Comparison of ENCODE assay signal across 8 cellular contexts in genomic region chr19:38731654-38732301, GRCh38. TPM values are rescaled to one million over a fixed set of nuclear protein-coding genes. Genes with fewer than 3 reads are reported as not detected.
DNase-seq lines count a peak whose midpoint lies in the region; ATAC-seq and TF ChIP-seq lines count a peak whose summit lies in the region.

No MANE protein-coding gene starts in this region.

- 29 to 33% methylated on average over 10 of the region's 10 CpGs for WGBS in thyroid gland, 2 donors

- H3K36me3 ChIP-seq in lower lobe of right lung (peaks cover 44% of the 10 kb centered on the region), thyroid gland (peaks cover 30 to 32% of the 10 kb centered on the region in 2 donors)

- H3K4me1 ChIP-seq in lower lobe of right lung (peaks cover 65% of the 10 kb centered on the region), thyroid gland (peaks cover 17 to 29% of the 10 kb centered on the region in 2 donors)

- peaks cover 28% of the 10 kb centered on the region for H3K4me1 Mint-ChIP-seq in T-helper 2 cell treated with Interferon-gamma antibody and Interleukin-4, amounts not matched to agents 5 μg/mL and 100 μg/mL, for 36 hours (ENCODE audit: low read depth)
- peaks cover 23% of the 10 kb centered on the region for H3K4me1 Mint-ChIP-seq in activated naive CD8-positive, alpha-beta T cell treated with anti-CD3 and anti-CD28 coated beads for 36 hours

- H3K9me3 Mint-ChIP-seq in T-helper 2 cell treated with Interferon-gamma antibody and Interleukin-4, amounts not matched to agents 5 μg/mL and 100 μg/mL, for 36 hours, result no peaks in the 10 kb centered on the region
- H3K9me3 Mint-ChIP-seq in activated naive CD8-positive, alpha-beta T cell treated with anti-CD3 and anti-CD28 coated beads for 36 hours, result no peaks in the 10 kb centered on the region

- H3K4me3 ChIP-seq in lower lobe of right lung, result no peak overlapping the region
- no peak overlapping the region for H3K4me3 ChIP-seq in thyroid gland (replicated peaks in 1 of 3)

- peak overlapping the region; percentile 77 for H3K27ac ChIP-seq in lower lobe of right lung
- peak overlapping the region; percentile 35 to 71 (median 65) for H3K27ac ChIP-seq in thyroid gland

- no peak for TF ChIP-seq CTCF in lower lobe of right lung (IDR thresholded peaks at IDR 0.05)
- TF ChIP-seq CTCF in thyroid gland (IDR thresholded peaks at IDR 0.05), result peak in 3 of 6 experiments; percentile 15 to 23 (median 16)

- H3K9me3 ChIP-seq in lower lobe of right lung (no peaks in the 10 kb centered on the region), thyroid gland (no peaks in the 10 kb centered on the region)

- no peaks in the 10 kb centered on the region for H3K27me3 ChIP-seq in lower lobe of right lung (ENCODE audit: low read depth)
- H3K27me3 ChIP-seq in thyroid gland, result no peaks in the 10 kb centered on the region

- ATAC-seq in lower lobe of right lung, result peak; percentile 37 to 56
- no peak for ATAC-seq in HG02588 (IDR thresholded peaks at IDR 0.05; ENCODE audit: unreplicated experiment)

- H3K36me3 Mint-ChIP-seq in T-helper 2 cell treated with Interferon-gamma antibody and Interleukin-4, amounts not matched to agents 5 μg/mL and 100 μg/mL, for 36 hours (ENCODE audit: low read depth), result peaks cover 42% of the 10 kb centered on the region
- H3K36me3 Mint-ChIP-seq in activated naive CD8-positive, alpha-beta T cell treated with anti-CD3 and anti-CD28 coated beads for 36 hours, result peaks cover 4% of the 10 kb centered on the region

- no peak for DNase-seq in T-helper 2 cell treated with Interferon-gamma antibody and Interleukin-4, amounts not matched to agents 5 μg/mL and 100 μg/mL, for 36 hours (ENCODE audit: low spot score)
- no peak for DNase-seq in T-helper 2 cell
- no peak for DNase-seq in activated naive CD8-positive, alpha-beta T cell treated with anti-CD3 and anti-CD28 coated beads for 36 hours
- DNase-seq in lower lobe of right lung, result peak; percentile 71
- peak; percentile 77 to 79 for DNase-seq in thyroid gland
- no peak for DNase-seq in NCI-H2107 (lab: John Stamatoyannopoulos, UW)
- no peak for DNase-seq in DMS114 treated with DMSO at 0.1 percent for 48 hours (lab: John Stamatoyannopoulos, UW; ENCODE audit: unreplicated experiment)

- intact Hi-C loops in lower lobe of right lung (cut with DNase I) (no loop called here), thyroid gland (cut with DNase I) (loop anchor here (5.0 kb wide), 1 partner anchor 84 kb away; the partner anchor contains the start of gene ACTN4)

- H3K27me3 Mint-ChIP-seq in T-helper 2 cell treated with Interferon-gamma antibody and Interleukin-4, amounts not matched to agents 5 μg/mL and 100 μg/mL, for 36 hours (ENCODE audit: low read depth), result no peaks in the 10 kb centered on the region
- H3K27me3 Mint-ChIP-seq in activated naive CD8-positive, alpha-beta T cell treated with anti-CD3 and anti-CD28 coated beads for 36 hours, result peaks cover 4% of the 10 kb centered on the region

- peak overlapping the region; percentile 17 for H3K27ac Mint-ChIP-seq in T-helper 2 cell treated with Interferon-gamma antibody and Interleukin-4, amounts not matched to agents 5 μg/mL and 100 μg/mL, for 36 hours
- H3K27ac Mint-ChIP-seq in activated naive CD8-positive, alpha-beta T cell treated with anti-CD3 and anti-CD28 coated beads for 36 hours, result no peak overlapping the region

- no peak overlapping the region for H3K4me3 Mint-ChIP-seq in T-helper 2 cell treated with Interferon-gamma antibody and Interleukin-4, amounts not matched to agents 5 μg/mL and 100 μg/mL, for 36 hours
- H3K4me3 Mint-ChIP-seq in activated naive CD8-positive, alpha-beta T cell treated with anti-CD3 and anti-CD28 coated beads for 36 hours, result peak overlapping the region; percentile 15

- TF ChIP-seq POLR2A in thyroid gland (IDR thresholded peaks at IDR 0.05), result no peak

RNA-seq across cellular contexts. Expression of gene CAPN12, which starts 12.5 kb away (rescaled TPM):
- 1 to 10 TPM; 3.8 to 3.9 TPM for total RNA-seq in activated naive CD8-positive, alpha-beta T cell treated with anti-CD3 and anti-CD28 coated beads for 36 hours
- 18.2 TPM for total RNA-seq in lower lobe of right lung
- total RNA-seq in thyroid gland, result 1 to 10 TPM in 2 of 4 donors, not detected in 2; 1.6 to 2.0 TPM

RNA-seq across cellular contexts. Expression of gene LGALS7, which starts 41.5 kb away (rescaled TPM):
- total RNA-seq in activated naive CD8-positive, alpha-beta T cell treated with anti-CD3 and anti-CD28 coated beads for 36 hours, result not detected
- total RNA-seq in lower lobe of right lung (not detected), thyroid gland (not detected)

RNA-seq across cellular contexts. Expression of gene LGALS7B, which starts 57.2 kb away (rescaled TPM):
- total RNA-seq in activated naive CD8-positive, alpha-beta T cell treated with anti-CD3 and anti-CD28 coated beads for 36 hours, result not detected
- not detected for total RNA-seq in lower lobe of right lung
- total RNA-seq in thyroid gland, result not detected

Comparison
In these comparisons a context has a peak if more than half of its experiments do, and no peak if none do; other contexts are left out.
1. DNase-seq: peak in lower lobe of right lung (single experiment) and thyroid gland (2 of 2); none in T-helper 2 cell treated with Interferon-gamma antibody and Interleukin-4, amounts not matched to agents 5 μg/mL and 100 μg/mL, for 36 hours (single experiment), T-helper 2 cell (0 of 5), activated naive CD8-positive, alpha-beta T cell treated with anti-CD3 and anti-CD28 coated beads for 36 hours (single experiment), NCI-H2107 (single experiment) and DMS114 treated with DMSO at 0.1 percent for 48 hours (single experiment).